Comparison of ENCODE assay signal across 8 cellular contexts in the genomic region with DNA sequence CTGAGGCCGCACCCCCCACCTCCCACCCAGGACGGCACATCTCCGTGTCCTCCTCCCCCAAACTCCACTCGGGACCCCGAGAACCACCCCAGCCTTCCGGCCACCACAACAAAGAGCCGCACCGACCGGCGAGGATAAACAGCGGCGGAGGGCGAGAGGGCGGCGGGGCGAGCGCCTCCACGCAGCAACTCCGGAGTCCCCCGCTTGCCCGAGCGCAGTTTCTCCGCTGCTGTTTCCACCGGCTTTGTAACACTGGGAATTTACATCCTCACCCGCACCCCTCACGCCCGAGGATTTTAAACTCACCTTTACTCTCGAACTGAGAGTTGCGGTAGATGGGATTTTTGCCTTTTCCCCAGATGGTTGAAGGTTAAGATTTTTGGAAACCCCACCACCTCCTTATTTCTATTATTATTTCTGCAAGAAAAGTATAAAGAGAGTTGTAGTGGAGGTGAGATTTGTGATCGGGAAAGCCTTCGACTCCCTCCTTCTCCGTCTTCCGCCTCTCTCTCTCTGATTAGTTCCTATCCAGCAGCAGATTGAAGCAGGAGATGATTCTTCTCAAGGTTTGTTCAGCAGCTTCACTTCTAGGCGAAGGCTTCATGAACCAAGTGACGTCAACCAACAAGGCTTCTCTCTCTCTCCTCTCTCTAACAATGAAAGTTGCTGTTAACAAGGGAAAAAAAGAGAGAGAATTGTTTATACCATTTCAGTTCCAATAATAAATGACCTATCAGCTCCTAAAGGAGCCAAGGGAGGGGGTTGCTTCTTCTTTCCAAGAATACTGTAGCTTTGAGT. TPM values are rescaled to one million over a fixed set of nuclear protein-coding genes. Genes with fewer than 3 reads are reported as not detected.
A peak's percentile ranks its signal among the peaks of the same experiment; 100 is the strongest.
DNase-seq lines count a peak whose midpoint lies in the region; ATAC-seq, FAIRE-seq and TF ChIP-seq lines count a peak whose summit lies in the region.

A gene with protein sequence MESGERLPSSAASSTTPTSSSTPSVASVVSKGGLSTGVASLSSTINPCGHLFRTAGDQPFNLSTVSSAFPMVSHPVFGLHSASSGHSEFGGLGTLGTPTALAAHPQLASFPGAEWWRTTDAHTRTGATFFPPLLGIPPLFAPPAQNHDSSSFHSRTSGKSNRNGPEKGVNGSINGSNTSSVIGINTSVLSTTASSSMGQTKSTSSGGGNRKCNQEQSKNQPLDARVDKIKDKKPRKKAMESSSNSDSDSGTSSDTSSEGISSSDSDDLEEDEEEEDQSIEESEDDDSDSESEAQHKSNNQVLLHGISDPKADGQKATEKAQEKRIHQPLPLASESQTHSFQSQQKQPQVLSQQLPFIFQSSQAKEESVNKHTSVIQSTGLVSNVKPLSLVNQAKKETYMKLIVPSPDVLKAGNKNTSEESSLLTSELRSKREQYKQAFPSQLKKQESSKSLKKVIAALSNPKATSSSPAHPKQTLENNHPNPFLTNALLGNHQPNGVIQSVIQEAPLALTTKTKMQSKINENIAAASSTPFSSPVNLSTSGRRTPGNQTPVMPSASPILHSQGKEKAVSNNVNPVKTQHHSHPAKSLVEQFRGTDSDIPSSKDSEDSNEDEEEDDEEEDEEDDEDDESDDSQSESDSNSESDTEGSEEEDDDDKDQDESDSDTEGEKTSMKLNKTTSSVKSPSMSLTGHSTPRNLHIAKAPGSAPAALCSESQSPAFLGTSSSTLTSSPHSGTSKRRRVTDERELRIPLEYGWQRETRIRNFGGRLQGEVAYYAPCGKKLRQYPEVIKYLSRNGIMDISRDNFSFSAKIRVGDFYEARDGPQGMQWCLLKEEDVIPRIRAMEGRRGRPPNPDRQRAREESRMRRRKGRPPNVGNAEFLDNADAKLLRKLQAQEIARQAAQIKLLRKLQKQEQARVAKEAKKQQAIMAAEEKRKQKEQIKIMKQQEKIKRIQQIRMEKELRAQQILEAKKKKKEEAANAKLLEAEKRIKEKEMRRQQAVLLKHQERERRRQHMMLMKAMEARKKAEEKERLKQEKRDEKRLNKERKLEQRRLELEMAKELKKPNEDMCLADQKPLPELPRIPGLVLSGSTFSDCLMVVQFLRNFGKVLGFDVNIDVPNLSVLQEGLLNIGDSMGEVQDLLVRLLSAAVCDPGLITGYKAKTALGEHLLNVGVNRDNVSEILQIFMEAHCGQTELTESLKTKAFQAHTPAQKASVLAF (N-terminal part only) (minus strand): TSS at position 613 of the 798 bp plus-strand sequence. CDS start 137,829 bp downstream, outside the sequence.

- intact Hi-C loops in HepG2 (cut with micrococcal nuclease; ENCODE audit: unreplicated experiment): loop anchor here (1.0 to 10.0 kb wide), 3 partner anchors 96 to 329 kb away; partner anchors contain the start of genes CD302 and MARCHF7

- TF ChIP-seq EP300 in HepG2 (IDR thresholded peaks at IDR 0.05; ENCODE audit: low read depth in 2 of 2, low read length in 2 of 2): peak in 1 of 2 experiments; percentile 39; a peak in 1 of 4 replicates
- no peak for TF ChIP-seq EP300 in HepG2 (CRISPR knock-in tag; IDR thresholded peaks at IDR 0.05; ENCODE audit: borderline replicate concordance)

- peaks cover 25 to 33% of the 10 kb centered on the region in 2 donors for H3K27me3 Mint-ChIP-seq in effector memory CD8-positive, alpha-beta T cell

- no peaks in the 10 kb centered on the region for H4K20me1 ChIP-seq in HepG2 (ENCODE audit: insufficient read depth, low read length)

- peaks cover 36% of the 10 kb centered on the region for H3K79me2 ChIP-seq in HepG2 (ENCODE audit: insufficient read depth, low read length)

- H2AFZ ChIP-seq in HepG2 (ENCODE audit: low read length): peak within 1 kb of the TSS; percentile 44

- TF ChIP-seq RAD21 in HepG2 (CRISPR knock-in tag; IDR thresholded peaks at IDR 0.05): no peak

- in situ Hi-C loops in HepG2 (cut with HindIII; ENCODE audit: extremely low pct_ligation_motif_present, low pct_unique_long_range_greater_than_20kb): no loop called here

- POLR2A ChIA-PET in AG04450 (lab: Yijun Ruan, JAX) (interaction anchor here (0.6 to 3.5 kb wide), 10 partner anchors 34 to 366 kb away, joined by 3 to 46 read pairs (median 3); partner anchors contain the start of gene MARCHF7), HepG2 (lab: Yijun Ruan, JAX) (interaction anchor here (0.6 to 5.1 kb wide), 19 partner anchors 11 to 1784 kb away, joined by 3 to 66 read pairs (median 4); partner anchors contain the start of genes MARCHF7 and WDSUB1)

- ATAC-seq in GM18498 (IDR thresholded peaks at IDR 0.05; ENCODE audit: unreplicated experiment): peak; percentile 67
- peak; percentile 48 for ATAC-seq in HG02870 (IDR thresholded peaks at IDR 0.05; ENCODE audit: unreplicated experiment)
- ATAC-seq in effector memory CD8-positive, alpha-beta T cell (replicated peaks): peak; percentile 70
- peak; percentile 85 for ATAC-seq in HepG2

- H3K4me1 ChIP-seq in HepG2 (ENCODE audit: insufficient read depth, low read length): peaks cover 49% of the 10 kb centered on the region

- DNase-seq in AG04450 (ENCODE audit: low read depth, low spot score): peak; percentile 57
- peak; percentile 69 for DNase-seq in NCI-H2029 treated with DMSO at 0.1 percent for 48 hours (lab: John Stamatoyannopoulos, UW)
- peak in 2 of 3 experiments; percentile 6 to 12 for DNase-seq in effector memory CD8-positive, alpha-beta T cell
- DNase-seq in HepG2 (ENCODE audit: low spot score): peak; percentile 39
- DNase-seq in stimulated activated CD4-positive, alpha-beta T cell treated with anti-CD3 and anti-CD28 coated beads, Interleukin-4, amount 100 ng/mL, for 1 hour: peak; percentile 16

- peaks cover 9 to 18% of the 10 kb centered on the region in 2 donors for H3K4me1 Mint-ChIP-seq in effector memory CD8-positive, alpha-beta T cell (ENCODE audit: low read depth in 2 of 2)

- peak within 1 kb of the TSS; percentile 85 to 89 for H3K4me3 Mint-ChIP-seq in effector memory CD8-positive, alpha-beta T cell

- H3K27ac ChIP-seq in AG04450 (ENCODE audit: low read depth, low read length) (peak within 1 kb of the TSS; percentile 96), HepG2 (ENCODE audit: extremely low read length, insufficient read depth, low read length) (peak within 1 kb of the TSS; percentile 99)

- H3K9me3 Mint-ChIP-seq in effector memory CD8-positive, alpha-beta T cell: no peaks in the 10 kb centered on the region

- H3K9me3 ChIP-seq in AG04450 (ENCODE audit: control insufficient read depth, insufficient read depth, low read length) (no peaks in the 10 kb centered on the region), HepG2 (ENCODE audit: low read length) (no peaks in the 10 kb centered on the region)

- no peaks in the 10 kb centered on the region for H3K36me3 ChIP-seq in HepG2 (replicated peaks in 1 of 2; ENCODE audit: control insufficient read depth in 1 of 2, insufficient read depth in 2 of 2, low read length in 2 of 2)

- H3K36me3 Mint-ChIP-seq in effector memory CD8-positive, alpha-beta T cell (ENCODE audit: insufficient read depth): peaks cover 11% of the 10 kb centered on the region

- peak within 1 kb of the TSS; percentile 79 for H3K4me3 ChIP-seq in AG04450 (ENCODE audit: low read depth, low read length)
- H3K4me3 ChIP-seq in WI38 (ENCODE audit: low read depth, low read length): peak within 1 kb of the TSS; percentile 73
- peak within 1 kb of the TSS; percentile 76 to 100 (median 90) for H3K4me3 ChIP-seq in HepG2 (replicated peaks in 1 of 3; ENCODE audit: insufficient read depth in 1 of 3, low read depth in 2 of 3, low read length in 3 of 3)

- BruUV-seq in HepG2 (replicated peaks; lab: Mats Ljungman, UMichigan): TSS peak; percentile 91

- H3K4me2 ChIP-seq in HepG2 (ENCODE audit: low read depth, low read length): peak within 1 kb of the TSS; percentile 89

- CTCF ChIA-PET in AG04450 (lab: Charles Lee): interaction anchor here (0.6 to 1.5 kb wide), 2 partner anchors 61 to 771 kb away, joined by 3 read pairs; no protein-coding TSS in a partner anchor
- CTCF ChIA-PET in HepG2 (lab: Yijun Ruan, JAX; ENCODE audit: low intra/inter-chr PET ratio, low total read pairs): no interaction called here

- H3K27ac Mint-ChIP-seq in effector memory CD8-positive, alpha-beta T cell: peak within 1 kb of the TSS; percentile 13 to 92

- H3K27me3 ChIP-seq in AG04450 (ENCODE audit: control insufficient read depth, insufficient read depth, low read length): no peaks in the 10 kb centered on the region
- H3K27me3 ChIP-seq in HepG2 (ENCODE audit: control insufficient read depth in 1 of 2, insufficient read depth in 2 of 2, low read length in 2 of 2): no peaks in the 10 kb centered on the region; a peak in 1 of 5 replicates

- FAIRE-seq in HepG2 (lab: Jason Lieb, UNC): no peak

- no peak for TF ChIP-seq CTCF in AG04450 (IDR thresholded peaks at IDR 0.05; ENCODE audit: low read depth, low read length)
- TF ChIP-seq CTCF in WI38 (IDR thresholded peaks at IDR 0.05; ENCODE audit: low read depth, low read length): no peak
- TF ChIP-seq CTCF in HepG2 (CRISPR knock-in tag; IDR thresholded peaks at IDR 0.05): peak; percentile 25

- peak in 1 of 2 experiments; percentile 54; a peak in 1 of 4 replicates for TF ChIP-seq POLR2A in HepG2 (IDR thresholded peaks at IDR 0.05; ENCODE audit: insufficient read depth in 1 of 2, low read depth in 2 of 2, low read length in 2 of 2)

- WGBS in HepG2 (ENCODE audit: low lambda C conversion rate): 1% methylated on average over 34 of the region's 35 CpGs

- H3K9ac ChIP-seq in HepG2 (ENCODE audit: insufficient read depth, low read depth, low read length): peak within 1 kb of the TSS; percentile 95

RNA-seq across cellular contexts. Expression of the gene that starts here (rescaled TPM):
- polyA plus RNA-seq in AG04450 (2011; rRNA removed) (33.4 and 44.7 TPM in 2 replicates), HepG2 (2011; rRNA removed) (14.0 and 15.2 TPM in 2 replicates)
- polyA minus RNA-seq in AG04450 (2011; rRNA and poly(A)+ RNA removed): 128 and 134 TPM in 2 replicates
- total RNA-seq in HepG2 (2016; rRNA removed; fragmentation: Illumina TruSeq; extraction: Trizol): 15.1 and 18.2 TPM in 2 replicates
- total RNA-seq in HepG2 (2016; cell fraction: cytosol; rRNA removed; fragmentation: Illumina TruSeq; extraction: Trizol; ENCODE audit: low read depth): 2.2 and 3.3 TPM in 2 replicates
- 12.4 and 14.2 TPM in 2 replicates for total RNA-seq in HepG2 (2016; cell fraction: insoluble cytoplasmic fraction; rRNA removed; fragmentation: Illumina TruSeq; extraction: Trizol)
- 3.9 and 5.1 TPM in 2 replicates for total RNA-seq in HepG2 (2016; cell fraction: membrane; rRNA removed; fragmentation: Illumina TruSeq; extraction: Trizol)
- 33.1 and 38.7 TPM in 2 replicates for total RNA-seq in HepG2 (2016; cell fraction: nucleus; rRNA removed; fragmentation: Illumina TruSeq; extraction: Trizol)
- polyA plus RNA-seq in HepG2 (2011; cell fraction: cytosol; rRNA removed): 6.3 and 12.7 TPM in 2 replicates
- 20.8 and 25.8 TPM in 2 replicates for polyA plus RNA-seq in HepG2 (2011; cell fraction: nucleus; rRNA removed)
- polyA plus RNA-seq in HepG2 (2012): 17.8 and 20.4 TPM in 2 replicates
- polyA plus RNA-seq in HepG2 (2016; cell fraction: cytosol; fragmentation: Illumina TruSeq; extraction: Trizol; ENCODE audit: low read depth): 0.34 and 0.37 TPM in 2 replicates
- polyA plus RNA-seq in HepG2 (2016; cell fraction: insoluble cytoplasmic fraction; fragmentation: Illumina TruSeq; extraction: Trizol; ENCODE audit: low read depth): 4.2 and 5.1 TPM in 2 replicates
- polyA plus RNA-seq in HepG2 (2016; cell fraction: membrane; fragmentation: Illumina TruSeq; extraction: Trizol; ENCODE audit: low read depth): 0.52 and 0.54 TPM in 2 replicates
- polyA plus RNA-seq in HepG2 (2016; cell fraction: nucleus; fragmentation: Illumina TruSeq; extraction: Trizol; ENCODE audit: insufficient read depth, low read depth): 11.7 and 14.3 TPM in 2 replicates
- 55.1 and 69.5 TPM in 2 replicates for polyA minus RNA-seq in HepG2 (2011; rRNA and poly(A)+ RNA removed; ENCODE audit: low replicate concordance)
- 20.9 and 23.2 TPM in 2 replicates for polyA minus RNA-seq in HepG2 (2011; cell fraction: cytosol; rRNA and poly(A)+ RNA removed)
- 158 and 192 TPM in 2 replicates for polyA minus RNA-seq in HepG2 (2011; cell fraction: nucleus; rRNA and poly(A)+ RNA removed)

Comparison
In these comparisons a context has a peak if more than half of its experiments do, and no peak if none do; other contexts are left out.
1. Peak in every context shown above with its lines: DNase-seq, ATAC-seq, H3K4me3 ChIP-seq and H3K27ac ChIP-seq.
2. DNase-seq: peak in every context shown above with its lines; median percentile 69 in NCI-H2029 treated with DMSO at 0.1 percent for 48 hours; 57 in AG04450; 39 in HepG2; 16 in stimulated activated CD4-positive, alpha-beta T cell treated with anti-CD3 and anti-CD28 coated beads, Interleukin-4, amount 100 ng/mL, for 1 hour; 9 in effector memory CD8-positive, alpha-beta T cell.